In genomic region chr1:168320805-168321577, GRCh38 we compare ENCODE assay signal across 8 cellular contexts. TPM values are rescaled to one million over a fixed set of nuclear protein-coding genes. Genes with fewer than 3 reads are reported as not detected.
DNase-seq lines count a peak whose midpoint lies in the region; ATAC-seq and TF ChIP-seq lines count a peak whose summit lies in the region.

No MANE protein-coding gene starts in this region.

- H3K4me1 ChIP-seq in esophagus muscularis mucosa = peaks cover 0 to 7% (median 6%) of the 10 kb centered on the region in 4 donors

- H3K27ac ChIP-seq in esophagus muscularis mucosa (replicated peaks in 1 of 4) = peak overlapping the region; percentile 40 to 54 (median 44)

- in situ Hi-C loops in Caki2 (cut with HindIII; ENCODE audit: low pct_unique_long_range_greater_than_20kb, low sequenced_read_pairs) = no loop called here

- no peaks in the 10 kb centered on the region for H3K36me3 ChIP-seq in esophagus muscularis mucosa

- H3K9me3 ChIP-seq in esophagus muscularis mucosa = no peaks in the 10 kb centered on the region

- TF ChIP-seq EP300 in esophagus muscularis mucosa (IDR thresholded peaks at IDR 0.05) = no peak

- intact Hi-C loops in esophagus muscularis mucosa (cut with DNase I) = no loop called here

- no peaks in the 10 kb centered on the region for H3K27me3 ChIP-seq in esophagus muscularis mucosa

- no peak overlapping the region for H3K4me3 ChIP-seq in esophagus muscularis mucosa

- DNase-seq in Caki2 (ENCODE audit: low read depth) = peak; percentile 60
- DNase-seq in NCI-H226 = peak; percentile 89
- no peak for DNase-seq in esophagus muscularis mucosa (ENCODE audit: extremely low spot score)
- DNase-seq in non-pigmented ciliary epithelial cell (ENCODE audit: low read depth) = peak; percentile 78
- DNase-seq in 8988T = no peak
- DNase-seq in NCI-H2081 treated with DMSO at 0.1 percent for 48 hours (lab: John Stamatoyannopoulos, UW) = no peak
- DNase-seq in SIG-M5 treated with dmso at 0.1 percent for 504 hours (lab: John Stamatoyannopoulos, UW; ENCODE audit: unreplicated experiment) = no peak

- 51% methylated on average over 5 of the region's 5 CpGs for WGBS in esophagus muscularis mucosa

- TF ChIP-seq POLR2A in esophagus muscularis mucosa (IDR thresholded peaks at IDR 0.05; ENCODE audit: low read depth) = no peak

- ATAC-seq in GM19395 (IDR thresholded peaks at IDR 0.05; ENCODE audit: unreplicated experiment) = no peak

- no peak for TF ChIP-seq CTCF in esophagus muscularis mucosa (IDR thresholded peaks at IDR 0.05)

RNA-seq across cellular contexts. Expression of gene TBX19, which starts 40.3 kb away (rescaled TPM):
- total RNA-seq in Caki2 (2014; rRNA removed; shearing (Covaris generic); ENCODE audit: low replicate concordance) = 2.9 and 5.4 TPM in 2 replicates
- total RNA-seq in esophagus muscularis mucosa = 1 to 10 TPM in 2 of 4 donors, under 1 TPM in 2; 0.83 to 2.0 (median 1.1) TPM

Comparison
In these comparisons a context has a peak if more than half of its experiments do, and no peak if none do; other contexts are left out.
1. DNase-seq: peak in Caki2 (single experiment), NCI-H226 (single experiment) and non-pigmented ciliary epithelial cell (single experiment); none in esophagus muscularis mucosa (single experiment), 8988T (single experiment), NCI-H2081 treated with DMSO at 0.1 percent for 48 hours (single experiment) and SIG-M5 treated with dmso at 0.1 percent for 504 hours (single experiment).